ENCODE assay signal across 9 cellular contexts in genomic region chr6:121436172-121436965, GRCh38. TPM values are rescaled to one million over a fixed set of nuclear protein-coding genes. Genes with fewer than 3 reads are reported as not detected.
DNase-seq lines count a peak whose midpoint lies in the region; FAIRE-seq and TF ChIP-seq lines count a peak whose summit lies in the region.
"Had no signal": no experiment of that assay in that cellular context is flagged by ENCODE, and none has a peak within 500 bp of the region (broad histone marks: within the 10 kb centered on the region; RNA-seq: fewer than 3 reads in every experiment).

No MANE protein-coding gene starts in this region.

- H3K4me3 ChIP-seq in BLaER1 (peak overlapping the region; percentile 83), endothelial cell of umbilical vein (replicated peaks in 1 of 3; ENCODE audit: insufficient read depth in 1 of 3, low read depth in 1 of 3, low read length in 3 of 3) (peak overlapping the region; percentile 94 to 100 (median 100))

- no peaks in the 10 kb centered on the region for H3K9me1 ChIP-seq in endothelial cell of umbilical vein (replicated peaks; ENCODE audit: control insufficient read depth, extremely low read depth, insufficient read depth, low read length)

- H3K9me3 Mint-ChIP-seq in nephron, result no peaks in the 10 kb centered on the region

- dilution Hi-C loops in endothelial cell of umbilical vein (cut with MboI; ENCODE audit: extremely low pct_ligation_motif_present, low sequenced_read_pairs), result loop anchor here (10.0 kb wide), 1 partner anchor 228 kb away; no protein-coding TSS in a partner anchor

- peak overlapping the region; percentile 90 to 94 (median 90) for H3K4me3 Mint-ChIP-seq in nephron

- H3K9ac ChIP-seq in BLaER1 (peak overlapping the region; percentile 91), endothelial cell of umbilical vein (replicated peaks; ENCODE audit: extremely low read depth, insufficient read depth, low read length) (peak overlapping the region; percentile 99)

- H3K4me2 ChIP-seq in BLaER1 (peak overlapping the region; percentile 82), endothelial cell of umbilical vein (ENCODE audit: insufficient read depth, low read length) (peak overlapping the region; percentile 99)

- H3K4me1 Mint-ChIP-seq in nephron, result peaks cover 20% of the 10 kb centered on the region

- peaks cover 2% of the 10 kb centered on the region for H3K36me3 Mint-ChIP-seq in nephron (ENCODE audit: low read depth)

- H3K27me3 ChIP-seq in BLaER1, result no peaks in the 10 kb centered on the region
- H3K27me3 ChIP-seq in endothelial cell of umbilical vein (ENCODE audit: control insufficient read depth in 2 of 2, insufficient read depth in 2 of 2, low read length in 2 of 2), result no peaks in the 10 kb centered on the region

- H3K27me3 Mint-ChIP-seq in nephron (ENCODE audit: low read depth), result no peaks in the 10 kb centered on the region

- TF ChIP-seq CTCF in endothelial cell of umbilical vein (IDR thresholded peaks at IDR 0.05; ENCODE audit: extremely low read depth in 1 of 2, insufficient read depth in 1 of 2, low read depth in 1 of 2, low read length in 2 of 2) (no peak), nephron (IDR thresholded peaks at IDR 0.05; ENCODE audit: unreplicated experiment in 3 of 3) (no peak)

- DNase-seq in endothelial cell of umbilical vein (ENCODE audit: low read depth, low spot score) (no peak), T-helper 9 cell (no peak), Kasumi-1 (lab: John Stamatoyannopoulos, UW) (no peak), OCI-M2 (lab: John Stamatoyannopoulos, UW; ENCODE audit: unreplicated experiment) (no peak)
- no peak for DNase-seq in activated effector memory CD4-positive, alpha-beta T cell treated with Interleukin-2 at 50 U/mL for 16 hours
- DNase-seq: activated CD4-positive, alpha-beta T cell treated with anti-CD3 and anti-CD28 coated beads, Interleukin-2, amount 50 U/mL, for 1 hour had no signal

- TF ChIP-seq POLR2A in endothelial cell of umbilical vein (IDR thresholded peaks at IDR 0.05; ENCODE audit: low read depth, low read length), result no peak

- H4K20me1 ChIP-seq in BLaER1 (peaks cover 25% of the 10 kb centered on the region), endothelial cell of umbilical vein (replicated peaks; ENCODE audit: control insufficient read depth, extremely low read depth, insufficient read depth, low read length) (no peaks in the 10 kb centered on the region)

- POLR2A ChIA-PET in endothelial cell of umbilical vein (lab: Charles Lee), result interaction anchor here (0.6 to 4.6 kb wide), 6 partner anchors 81 to 415 kb away, joined by 4 to 94 read pairs (median 6); no protein-coding TSS in a partner anchor

- H2AFZ ChIP-seq in endothelial cell of umbilical vein (ENCODE audit: low read depth, low read length), result no peak overlapping the region

- CTCF ChIA-PET in endothelial cell of umbilical vein (lab: Charles Lee), result interaction anchor here (0.9 to 6.3 kb wide), 10 partner anchors 15 to 748 kb away, joined by 3 to 85 read pairs (median 4); no protein-coding TSS in a partner anchor

- intact Hi-C loops in endothelial cell of umbilical vein (cut with micrococcal nuclease), result loop anchor here (2.0 to 10.0 kb wide), 7 partner anchors 46 to 1098 kb away; partner anchors contain the start of genes HSF2, SERINC1 and TBC1D32

- FAIRE-seq in endothelial cell of umbilical vein (lab: Jason Lieb, UNC), result no peak

- H3K36me3 ChIP-seq in BLaER1 (no peaks in the 10 kb centered on the region; the same call in 1 of the 2 replicates), endothelial cell of umbilical vein (ENCODE audit: control insufficient read depth in 2 of 2, extremely low read depth in 1 of 2, insufficient read depth in 2 of 2, low read length in 2 of 2) (no peaks in the 10 kb centered on the region)

- peak overlapping the region; percentile 80 to 91 (median 89) for H3K27ac Mint-ChIP-seq in nephron

- H3K27ac ChIP-seq in BLaER1 (peak overlapping the region; percentile 87), endothelial cell of umbilical vein (ENCODE audit: insufficient read depth, low read depth, low read length) (peak overlapping the region; percentile 99)

- H3K4me1 ChIP-seq in BLaER1 (peaks cover 41% of the 10 kb centered on the region), endothelial cell of umbilical vein (ENCODE audit: control insufficient read depth, extremely low read depth, insufficient read depth, low read length) (peaks cover 24% of the 10 kb centered on the region)

- peaks cover 62% of the 10 kb centered on the region for H3K79me2 ChIP-seq in endothelial cell of umbilical vein (ENCODE audit: control insufficient read depth, insufficient read depth, low read length)

- H3K9me3 ChIP-seq in BLaER1 (no peaks in the 10 kb centered on the region), endothelial cell of umbilical vein (replicated peaks; ENCODE audit: control insufficient read depth, insufficient read depth, low read length) (no peaks in the 10 kb centered on the region)

- BruUV-seq in endothelial cell of umbilical vein (replicated peaks; lab: Mats Ljungman, UMichigan), result TSS peak; percentile 39

TF ChIP-seq in PFSK-1, 5 proteins besides CTCF, POLR2A, EP300 and RAD21:
- no peak for TF ChIP-seq TAF1 (IDR thresholded peaks at IDR 0.05; ENCODE audit: borderline replicate concordance, insufficient read depth, low read length)
- TF ChIP-seq SIN3A (IDR thresholded peaks at IDR 0.05; ENCODE audit: borderline replicate concordance, insufficient read depth, low read length), result peak; percentile 23; the same call in 1 of the 2 replicates
TF ChIP-seq in PFSK-1: peak in this region for 1.

TF ChIP-seq in endothelial cell of umbilical vein, 7 proteins besides CTCF, POLR2A, EP300 and RAD21:
- TF ChIP-seq MYC (IDR thresholded peaks at IDR 0.05; ENCODE audit: low read depth, low read length) (no peak), JUN (IDR thresholded peaks at IDR 0.05; ENCODE audit: borderline replicate concordance, insufficient read depth, insufficient read length, low read depth) (no peak), POLR2AphosphoS5 (IDR thresholded peaks at IDR 0.05; ENCODE audit: insufficient read depth, low read depth, low read length) (no peak), MAX (IDR thresholded peaks at IDR 0.05; ENCODE audit: insufficient read depth, insufficient read length) (no peak), GATA2 (IDR thresholded peaks at IDR 0.05; ENCODE audit: insufficient read depth, insufficient read length, low read depth, low read length) (no peak), FOS (IDR thresholded peaks at IDR 0.05; ENCODE audit: borderline replicate concordance, insufficient read depth, low read length) (no peak), EZH2 (IDR thresholded peaks at IDR 0.05; ENCODE audit: borderline replicate concordance, low read depth, low read length, severe bottlenecking) (no peak)

RNA-seq across cellular contexts. Expression of gene GJA1, which starts 0.9 kb away (rescaled TPM):
- polyA plus RNA-seq in PFSK-1 (2012; ENCODE audit: insufficient read length, low read depth), result 38.1 TPM
- total RNA-seq in endothelial cell of umbilical vein, result 235 and 288 TPM in 2 replicates
- polyA plus RNA-seq in endothelial cell of umbilical vein, result 155 and 185 TPM in 2 replicates
- polyA plus RNA-seq in endothelial cell of umbilical vein (2011; cell fraction: cytosol; rRNA removed), result 164 and 180 TPM in 2 replicates
- 150 and 213 TPM in 2 replicates for polyA plus RNA-seq in endothelial cell of umbilical vein (2011; cell fraction: nucleus; rRNA removed)
- polyA plus RNA-seq in endothelial cell of umbilical vein (2012), result 411 and 451 TPM in 2 replicates
- polyA minus RNA-seq in endothelial cell of umbilical vein, result 426 and 450 TPM in 2 replicates
- polyA minus RNA-seq in endothelial cell of umbilical vein (2011; cell fraction: cytosol; rRNA and poly(A)+ RNA removed), result not detected
- 173 and 254 TPM in 2 replicates for polyA minus RNA-seq in endothelial cell of umbilical vein (2011; cell fraction: nucleus; rRNA and poly(A)+ RNA removed)
